11 cellular contexts compared by ENCODE assay signal in genomic region chr4:53644607-53645006, GRCh38. TPM values are rescaled to one million over a fixed set of nuclear protein-coding genes. Genes with fewer than 3 reads are reported as not detected.
DNase-seq lines count a peak whose midpoint lies in the region; ATAC-seq, FAIRE-seq and TF ChIP-seq lines count a peak whose summit lies in the region.
"Had no signal": no experiment of that assay in that cellular context is flagged by ENCODE, and none has a peak within 500 bp of the region (broad histone marks: within the 10 kb centered on the region; RNA-seq: fewer than 3 reads in every experiment).

No MANE protein-coding gene starts in this region.

- H3K4me2 ChIP-seq in smooth muscle cell, result no peak overlapping the region

- no peak for TF ChIP-seq CTCF in smooth muscle cell (IDR thresholded peaks at IDR 0.05; ENCODE audit: borderline replicate concordance, insufficient read depth, poor library complexity, severe bottlenecking)
- no peak for TF ChIP-seq CTCF in D721Med (IDR thresholded peaks at IDR 0.05; ENCODE audit: insufficient read depth, missing control alignments)

- H3K4me3 ChIP-seq in smooth muscle cell, result no peak overlapping the region

- 70% methylated on average over 3 of the region's 3 CpGs for WGBS in smooth muscle cell (ENCODE audit: low lambda C conversion rate)

- H3K79me2 ChIP-seq in smooth muscle cell (ENCODE audit: low read depth), result no peaks in the 10 kb centered on the region

- peak; percentile 25 for DNase-seq in DMS79 treated with DMSO at 0.1 percent for 48 hours (lab: John Stamatoyannopoulos, UW)
- no peak for DNase-seq in DMS79 (lab: John Stamatoyannopoulos, UW)
- peak; percentile 71 to 85 for DNase-seq in NCI-H526 (lab: John Stamatoyannopoulos, UW)
- no peak for DNase-seq in left ventricle myocardium superior
- no peak for DNase-seq in smooth muscle cell (lab: John Stamatoyannopoulos, UW; ENCODE audit: unreplicated experiment)
- DNase-seq in D721Med (ENCODE audit: insufficient read length, low spot score), result no peak
- DNase-seq in NCI-H187 treated with DMSO at 0.1 percent for 48 hours (lab: John Stamatoyannopoulos, UW), result no peak
- DNase-seq in NK-92 treated with Interleukin-12 subunit alpha and Interleukin-12 subunit beta, amount 100 ng/mL, for 24 hours (lab: John Stamatoyannopoulos, UW), result no peak
- DNase-seq: activated CD4-positive, alpha-beta T cell treated with anti-CD3 and anti-CD28 coated beads for 4 hours; activated naive CD4-positive, alpha-beta T cell treated with anti-CD3 and anti-CD28 coated beads, Interleukin-2, amount 50 U/mL, for 16 hours had no signal

- H4K20me1 ChIP-seq in smooth muscle cell (ENCODE audit: low read depth), result no peaks in the 10 kb centered on the region

- H3K27me3 ChIP-seq in smooth muscle cell (ENCODE audit: low read depth), result no peaks in the 10 kb centered on the region

- H3K4me1 ChIP-seq in smooth muscle cell (ENCODE audit: low read depth), result no peaks in the 10 kb centered on the region

- no peaks in the 10 kb centered on the region for H3K36me3 ChIP-seq in smooth muscle cell (ENCODE audit: low read depth)

- peak; percentile 64 for ATAC-seq in left ventricle myocardium superior

- H3K9me3 ChIP-seq in smooth muscle cell (replicated peaks; ENCODE audit: low read depth), result no peaks in the 10 kb centered on the region

- no peak for FAIRE-seq in D721Med (lab: Jason Lieb, UNC)

- no peak overlapping the region for H2AFZ ChIP-seq in smooth muscle cell (ENCODE audit: low read depth)

- H3K27ac ChIP-seq in smooth muscle cell (ENCODE audit: low read depth), result peak overlapping the region; percentile 22

- H3F3A ChIP-seq in smooth muscle cell (ENCODE audit: low read depth), result no peaks in the 10 kb centered on the region

- H3K9ac ChIP-seq in smooth muscle cell (ENCODE audit: low read depth), result no peak overlapping the region

- intact Hi-C loops in left ventricle myocardium superior (cut with micrococcal nuclease), result no loop called here

RNA-seq across cellular contexts. Expression of gene LNX1, which starts 53.3 kb away (rescaled TPM):
- total RNA-seq in left ventricle myocardium superior (9.1 TPM), smooth muscle cell (4.3 and 4.6 TPM in 2 replicates)
- 2.3 and 3.5 TPM in 2 replicates for polyA plus RNA-seq in smooth muscle cell
- total RNA-seq: OCI-LY7 had no signal

Comparison
In these comparisons a context has a peak if more than half of its experiments do, and no peak if none do; other contexts are left out.
1. DNase-seq: peak in DMS79 treated with DMSO at 0.1 percent for 48 hours (single experiment) and NCI-H526 (2 of 2); none in DMS79 (single experiment), left ventricle myocardium superior (single experiment), smooth muscle cell (single experiment), D721Med (single experiment), NCI-H187 treated with DMSO at 0.1 percent for 48 hours (single experiment) and NK-92 treated with Interleukin-12 subunit alpha and Interleukin-12 subunit beta, amount 100 ng/mL, for 24 hours (single experiment).